18 cellular contexts compared by ENCODE assay signal in the genomic region with DNA sequence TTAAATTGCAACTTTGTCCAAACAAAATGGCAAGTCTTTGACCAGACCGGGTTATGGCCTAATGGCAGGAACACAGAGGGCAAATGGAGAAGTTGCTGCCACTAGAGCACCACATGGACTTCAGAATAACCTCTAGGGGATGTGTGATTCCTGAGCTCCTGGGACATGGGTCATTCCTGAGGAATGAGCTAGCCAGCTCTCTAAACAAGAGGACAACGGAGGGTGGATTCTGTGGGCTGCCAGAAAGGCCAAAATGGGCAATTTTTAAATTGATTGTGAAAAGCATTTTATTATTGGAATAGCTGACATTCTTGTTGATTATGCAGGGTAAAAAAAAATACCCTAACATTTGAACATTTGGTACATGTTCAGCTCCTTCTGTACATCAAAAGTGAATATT.
A peak's percentile ranks its signal among the peaks of the same experiment; 100 is the strongest.
DNase-seq lines count a peak whose midpoint lies in the region; ATAC-seq and TF ChIP-seq lines count a peak whose summit lies in the region.
"Had no signal": no experiment of that assay in that cellular context is flagged by ENCODE, and none has a peak within 500 bp of the region (broad histone marks: within the 10 kb centered on the region; RNA-seq: fewer than 3 reads in every experiment).

No MANE protein-coding gene starts in this region.

- 0 out of 2 replicates have a peak overlapping the region, but pooled peaks have one; percentile 5 for H3K4me2 ChIP-seq in SK-N-SH
- H3K4me2 ChIP-seq: BLaER1 treated with 17β-estradiol and CSF1 and Interleukin-3, amounts not matched to agents 10 nM and 100 nM had no signal

- H3K4me1 ChIP-seq in SK-N-SH (ENCODE audit: control insufficient read depth in 1 of 2, insufficient read depth in 2 of 2, low read depth in 1 of 2, low read length in 1 of 2) = peaks cover 0 to 8% of the 10 kb centered on the region in 2 experiments; a peak in 3 of 4 replicates

- ATAC-seq in HG03095 (IDR thresholded peaks at IDR 0.05; ENCODE audit: unreplicated experiment) (no peak), HG02623 (IDR thresholded peaks at IDR 0.05; ENCODE audit: unreplicated experiment) (no peak), GM18519 (IDR thresholded peaks at IDR 0.05; ENCODE audit: low FRiP score, unreplicated experiment) (no peak)
- ATAC-seq: Panc1 had no signal

- H4K20me1 ChIP-seq in SK-N-SH (ENCODE audit: insufficient read depth) = no peaks in the 10 kb centered on the region
- H4K20me1 ChIP-seq: BLaER1 treated with 17β-estradiol and CSF1 and Interleukin-3, amounts not matched to agents 10 nM and 100 nM had no signal

- DNase-seq in Daoy (ENCODE audit: low read depth) = peak; percentile 9
- no peak for DNase-seq in SK-N-SH
- no peak for DNase-seq in epithelial cell of proximal tubule (ENCODE audit: low read depth)
- DNase-seq in myocyte (ENCODE audit: low read depth) = peak; percentile 41
- DNase-seq in NCI-H1092 treated with DMSO at 0.1 percent for 48 hours (lab: John Stamatoyannopoulos, UW) = no peak
- DNase-seq: activated effector memory CD4-positive, alpha-beta T cell treated with Interleukin-2 at 50 U/mL for 16 hours; aorta; DMS53; dorsolateral prefrontal cortex; NCI-H2107; NCI-H748 treated with DMSO at 0.1 percent for 48 hours; nephron progenitor cell; SW 1271 had no signal

- no peaks in the 10 kb centered on the region for H3K9me3 ChIP-seq in SK-N-SH
- H3K9me3 ChIP-seq: BLaER1 treated with 17β-estradiol and CSF1 and Interleukin-3, amounts not matched to agents 10 nM and 100 nM had no signal

- no peak for TF ChIP-seq RAD21 in SK-N-SH (IDR thresholded peaks at IDR 0.05; ENCODE audit: low read length)

- H3K27ac ChIP-seq in SK-N-SH (ENCODE audit: low read depth in 2 of 2, low read length in 1 of 2) = peak overlapping the region; percentile 27 to 44; a peak in 3 of 4 replicates
- H3K27ac ChIP-seq: BLaER1 treated with 17β-estradiol and CSF1 and Interleukin-3, amounts not matched to agents 10 nM and 100 nM; dorsolateral prefrontal cortex had no signal

- no peak overlapping the region for H3K9ac ChIP-seq in SK-N-SH
- H3K9ac ChIP-seq: BLaER1 treated with 17β-estradiol and CSF1 and Interleukin-3, amounts not matched to agents 10 nM and 100 nM had no signal

- H3K79me2 ChIP-seq in SK-N-SH (ENCODE audit: insufficient read depth) = no peaks in the 10 kb centered on the region

- WGBS in SK-N-SH (ENCODE audit: low lambda C conversion rate) = 46% methylated on average over 2 of the region's 2 CpGs

- TF ChIP-seq CTCF in SK-N-SH (IDR thresholded peaks at IDR 0.05) (peak; percentile 17), epithelial cell of proximal tubule (conservative IDR thresholded peaks at IDR 0.05; ENCODE audit: low read depth, low read length) (peak; percentile 30)

- peak in 1 of 2 experiments; percentile 50; a peak in 1 of 4 replicates for TF ChIP-seq EP300 in SK-N-SH (IDR thresholded peaks at IDR 0.05; ENCODE audit: borderline replicate concordance in 1 of 2, low read depth in 1 of 2, low read length in 1 of 2)

- CTCF ChIA-PET in SK-N-SH (lab: Yijun Ruan, JAX) = interaction anchor here (0.9 kb wide), 1 partner anchor 161 kb away, joined by 3 read pairs; no protein-coding TSS in a partner anchor

- H3K4me3 ChIP-seq in SK-N-SH (ENCODE audit: low read depth in 2 of 2, low read length in 1 of 2) (no peak overlapping the region), epithelial cell of proximal tubule (ENCODE audit: low read depth, low read length) (no peak overlapping the region)
- H3K4me3 ChIP-seq: BLaER1 treated with 17β-estradiol and CSF1 and Interleukin-3, amounts not matched to agents 10 nM and 100 nM; dorsolateral prefrontal cortex had no signal

- H3F3A ChIP-seq in SK-N-SH (replicated peaks; ENCODE audit: insufficient read depth) = no peaks in the 10 kb centered on the region

- no peaks in the 10 kb centered on the region for H3K9me2 ChIP-seq in SK-N-SH

- POLR2A ChIA-PET in SK-N-SH (lab: Yijun Ruan, JAX) = no interaction called here

- no peaks in the 10 kb centered on the region for H3K27me3 ChIP-seq in SK-N-SH (ENCODE audit: insufficient read depth)
- H3K27me3 ChIP-seq: BLaER1 treated with 17β-estradiol and CSF1 and Interleukin-3, amounts not matched to agents 10 nM and 100 nM; dorsolateral prefrontal cortex had no signal

- H3K36me3 ChIP-seq in SK-N-SH (replicated peaks in 1 of 2; ENCODE audit: control insufficient read depth in 1 of 2, insufficient read depth in 2 of 2, low read length in 1 of 2) = peaks cover 0 to 3% of the 10 kb centered on the region in 2 experiments
- H3K36me3 ChIP-seq: BLaER1 treated with 17β-estradiol and CSF1 and Interleukin-3, amounts not matched to agents 10 nM and 100 nM had no signal

- H2AFZ ChIP-seq in SK-N-SH (ENCODE audit: low read depth) = no peak overlapping the region

TF ChIP-seq in SK-N-SH, 30 proteins besides CTCF, POLR2A, EP300 and RAD21:
- TF ChIP-seq EZH2phosphoT487 (IDR thresholded peaks at IDR 0.05; ENCODE audit: borderline replicate concordance, low read depth) (no peak), FOSL2 (IDR thresholded peaks at IDR 0.05; ENCODE audit: borderline replicate concordance, low read depth) (peak; percentile 33; the same call in 1 of the 2 replicates), TCF12 (IDR thresholded peaks at IDR 0.05) (peak; percentile 45), NRF1 (IDR thresholded peaks at IDR 0.05; ENCODE audit: low read depth, low read length) (no peak), POLR2AphosphoS5 (IDR thresholded peaks at IDR 0.05; ENCODE audit: low read depth, low read length) (no peak; the same call in 1 of the 2 replicates), GABPA (IDR thresholded peaks at IDR 0.05; ENCODE audit: low read depth) (no peak), RXRA (IDR thresholded peaks at IDR 0.05; ENCODE audit: borderline replicate concordance, low read depth) (0 out of 2 replicates have a peak, but pooled peaks have one; percentile 32), JUND (IDR thresholded peaks at IDR 0.05) (peak; percentile 32; the same call in 1 of the 2 replicates), FOXJ3 (CRISPR knock-in tag; IDR thresholded peaks at IDR 0.05) (no peak)
- TF ChIP-seq, protein P1, sequence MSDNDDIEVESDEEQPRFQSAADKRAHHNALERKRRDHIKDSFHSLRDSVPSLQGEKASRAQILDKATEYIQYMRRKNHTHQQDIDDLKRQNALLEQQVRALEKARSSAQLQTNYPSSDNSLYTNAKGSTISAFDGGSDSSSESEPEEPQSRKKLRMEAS (IDR thresholded peaks at IDR 0.05; ENCODE audit: low read depth) = peak; percentile 31; the same call in 1 of the 2 replicates
- TF ChIP-seq, protein P2, sequence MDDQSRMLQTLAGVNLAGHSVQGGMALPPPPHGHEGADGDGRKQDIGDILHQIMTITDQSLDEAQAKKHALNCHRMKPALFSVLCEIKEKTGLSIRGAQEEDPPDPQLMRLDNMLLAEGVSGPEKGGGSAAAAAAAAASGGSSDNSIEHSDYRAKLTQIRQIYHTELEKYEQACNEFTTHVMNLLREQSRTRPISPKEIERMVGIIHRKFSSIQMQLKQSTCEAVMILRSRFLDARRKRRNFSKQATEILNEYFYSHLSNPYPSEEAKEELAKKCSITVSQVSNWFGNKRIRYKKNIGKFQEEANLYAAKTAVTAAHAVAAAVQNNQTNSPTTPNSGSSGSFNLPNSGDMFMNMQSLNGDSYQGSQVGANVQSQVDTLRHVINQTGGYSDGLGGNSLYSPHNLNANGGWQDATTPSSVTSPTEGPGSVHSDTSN (IDR thresholded peaks at IDR 0.05) = peak; percentile 81
TF ChIP-seq in SK-N-SH: peak in this region for 6.

Comparison
In these comparisons a context has a peak if more than half of its experiments do, and no peak if none do; other contexts are left out.
1. DNase-seq: peak in Daoy (single experiment) and myocyte (single experiment); none in SK-N-SH (single experiment), epithelial cell of proximal tubule (single experiment) and NCI-H1092 treated with DMSO at 0.1 percent for 48 hours (single experiment).